29 cellular contexts compared by ENCODE assay signal in the genomic region with DNA sequence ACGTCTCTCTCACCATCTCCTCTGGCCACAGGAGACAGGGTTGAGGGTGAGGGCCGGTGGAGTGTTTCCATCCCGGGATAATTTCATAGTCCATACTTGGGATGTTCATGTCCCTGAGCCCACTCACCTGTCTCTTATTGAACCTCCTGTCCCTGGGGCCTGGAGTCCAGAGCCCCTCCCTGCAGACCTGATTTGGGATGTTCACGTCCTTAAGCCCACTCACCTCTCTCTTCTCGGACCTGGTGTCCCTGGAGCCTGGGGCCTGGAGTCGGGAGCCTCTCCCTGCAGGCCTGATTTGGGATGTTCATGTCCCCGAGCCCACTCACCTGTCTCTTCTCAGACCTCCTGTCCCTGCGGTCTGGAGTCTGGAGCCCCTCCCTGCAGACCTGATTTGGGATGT.
DNase-seq lines count a peak whose midpoint lies in the region; ATAC-seq lines count a peak whose summit lies in the region.
"Had no signal": no experiment of that assay in that cellular context is flagged by ENCODE, and none has a peak within 500 bp of the region (broad histone marks: within the 10 kb centered on the region; RNA-seq: fewer than 3 reads in every experiment).

No MANE protein-coding gene starts in this region.

- no peaks in the 10 kb centered on the region for H3K4me1 Mint-ChIP-seq in activated naive CD4-positive, alpha-beta T cell treated with anti-CD3 and anti-CD28 coated beads, Interleukin-2, amount 10 ng/mL, durations not matched to agents 7 days and 5 days
- H3K4me1 Mint-ChIP-seq in stimulated activated naive B cell treated with anti-CD40 and anti-IgM and Interleukin-4, amounts not matched to agents 10 μg/mL and 1 μg/mL and 100 μg/mL, for 72 hours = no peaks in the 10 kb centered on the region
- H3K4me1 Mint-ChIP-seq: activated CD4-positive, alpha-beta T cell treated with anti-CD3 and anti-CD28 coated beads for 36 hours; activated naive CD4-positive, alpha-beta T cell treated with anti-CD3 and anti-CD28 coated beads, Interleukin-2, amount 50 U/mL, for 24 hours had no signal

- H3K27me3 Mint-ChIP-seq in activated naive CD4-positive, alpha-beta T cell treated with anti-CD3 and anti-CD28 coated beads, Interleukin-2, amount 10 ng/mL, durations not matched to agents 7 days and 5 days = peaks cover 3% of the 10 kb centered on the region
- H3K27me3 Mint-ChIP-seq in stimulated activated naive B cell treated with anti-CD40 and anti-IgM and Interleukin-4, amounts not matched to agents 10 μg/mL and 1 μg/mL and 100 μg/mL, for 72 hours = peaks cover 22 to 48% of the 10 kb centered on the region in 2 donors

- CTCF ChIA-PET in activated naive CD4-positive, alpha-beta T cell treated with anti-CD3 and anti-CD28 coated beads, Interleukin-2, amount 10 ng/mL, durations not matched to agents 7 days and 5 days (lab: Charles Lee) = no interaction called here

- peaks cover 7% of the 10 kb centered on the region for H3K9me3 Mint-ChIP-seq in activated naive CD4-positive, alpha-beta T cell treated with anti-CD3 and anti-CD28 coated beads, Interleukin-2, amount 10 ng/mL, durations not matched to agents 7 days and 5 days
- peaks cover 7 to 9% of the 10 kb centered on the region in 2 donors for H3K9me3 Mint-ChIP-seq in stimulated activated naive B cell treated with anti-CD40 and anti-IgM and Interleukin-4, amounts not matched to agents 10 μg/mL and 1 μg/mL and 100 μg/mL, for 72 hours
- H3K9me3 Mint-ChIP-seq: CD4-positive, alpha-beta T cell; mesothelial cell of epicardium had no signal

- no peaks in the 10 kb centered on the region for H3K36me3 Mint-ChIP-seq in activated naive CD4-positive, alpha-beta T cell treated with anti-CD3 and anti-CD28 coated beads, Interleukin-2, amount 10 ng/mL, durations not matched to agents 7 days and 5 days
- H3K36me3 Mint-ChIP-seq in stimulated activated naive B cell treated with anti-CD40 and anti-IgM and Interleukin-4, amounts not matched to agents 10 μg/mL and 1 μg/mL and 100 μg/mL, for 72 hours = no peaks in the 10 kb centered on the region
- H3K36me3 Mint-ChIP-seq: activated naive CD4-positive, alpha-beta T cell treated with anti-CD3 and anti-CD28 coated beads, Interleukin-2, amount 50 U/mL, for 24 hours; mesothelial cell of epicardium; naive B cell had no signal

- H3K4me3 Mint-ChIP-seq in activated naive CD4-positive, alpha-beta T cell treated with anti-CD3 and anti-CD28 coated beads, Interleukin-2, amount 10 ng/mL, durations not matched to agents 7 days and 5 days = no peak overlapping the region
- no peak overlapping the region for H3K4me3 Mint-ChIP-seq in stimulated activated naive B cell treated with anti-CD40 and anti-IgM and Interleukin-4, amounts not matched to agents 10 μg/mL and 1 μg/mL and 100 μg/mL, for 72 hours
- H3K4me3 Mint-ChIP-seq: activated CD4-positive, alpha-beta T cell treated with anti-CD3 and anti-CD28 coated beads for 36 hours; activated naive CD4-positive, alpha-beta T cell treated with anti-CD3 and anti-CD28 coated beads, Interleukin-2, amount 50 U/mL, for 24 hours; CD4-positive, alpha-beta T cell; mesothelial cell of epicardium had no signal

- no peak for ATAC-seq in stimulated activated naive B cell treated with anti-CD40 and anti-IgM and Interleukin-4, amounts not matched to agents 10 μg/mL and 1 μg/mL and 100 μg/mL, for 72 hours (replicated peaks)
- ATAC-seq: activated CD4-positive, alpha-beta T cell treated with anti-CD3 and anti-CD28 coated beads for 36 hours; K562 had no signal

- no peak overlapping the region for H3K27ac Mint-ChIP-seq in activated naive CD4-positive, alpha-beta T cell treated with anti-CD3 and anti-CD28 coated beads, Interleukin-2, amount 10 ng/mL, durations not matched to agents 7 days and 5 days
- H3K27ac Mint-ChIP-seq in stimulated activated naive B cell treated with anti-CD40 and anti-IgM and Interleukin-4, amounts not matched to agents 10 μg/mL and 1 μg/mL and 100 μg/mL, for 72 hours = no peak overlapping the region
- H3K27ac Mint-ChIP-seq: activated CD4-positive, alpha-beta T cell treated with anti-CD3 and anti-CD28 coated beads for 36 hours; CD4-positive, alpha-beta T cell; mesothelial cell of epicardium; naive B cell had no signal

- DNase-seq in activated naive CD4-positive, alpha-beta T cell treated with anti-CD3 and anti-CD28 coated beads, Interleukin-2, amount 10 ng/mL, durations not matched to agents 7 days and 5 days = peak; percentile 8
- no peak for DNase-seq in activated naive CD4-positive, alpha-beta T cell treated with Interleukin-2 at 50 U/mL for 16 hours
- peak; percentile 11 for DNase-seq in ecto neural progenitor cell (ENCODE audit: low spot score)
- DNase-seq in posterior vena cava (ENCODE audit: low spot score) = peak; percentile 70
- DNase-seq in ureter (ENCODE audit: low spot score) = peak; percentile 28
- DNase-seq in activated CD4-positive, CD25-positive, alpha-beta regulatory T cell (lab: John Stamatoyannopoulos, UW) = no peak
- DNase-seq in NCI-H2029 treated with DMSO at 0.1 percent for 48 hours (lab: John Stamatoyannopoulos, UW) = no peak
- DNase-seq in stimulated activated naive B cell treated with anti-CD40 and anti-IgM and Interleukin-4, amounts not matched to agents 10 μg/mL and 1 μg/mL and 100 μg/mL, for 72 hours = no peak
- DNase-seq: activated CD4-positive, alpha-beta T cell treated with anti-CD3 and anti-CD28 coated beads for 36 hours; AML-193; amniotic stem cell; brain microvascular endothelial cell; DND-41; effector CD8-positive, alpha-beta T cell; GF-D8; GM23248; hypothalamus; naive B cell; NCI-H1048; NCI-H1694; NCI-H446; NCI-H82; stimulated activated naive CD4-positive, alpha-beta T cell; SW 1271; T-helper 9 cell had no signal

- intact Hi-C loops in posterior vena cava (cut with DNase I) = no loop called here

Comparison
In these comparisons a context has a peak if more than half of its experiments do, and no peak if none do; other contexts are left out.
1. DNase-seq: peak in activated naive CD4-positive, alpha-beta T cell treated with anti-CD3 and anti-CD28 coated beads, Interleukin-2, amount 10 ng/mL, durations not matched to agents 7 days and 5 days (single experiment), ecto neural progenitor cell (single experiment), posterior vena cava (single experiment) and ureter (single experiment); none in activated naive CD4-positive, alpha-beta T cell treated with Interleukin-2 at 50 U/mL for 16 hours (single experiment), activated CD4-positive, CD25-positive, alpha-beta regulatory T cell (0 of 4), NCI-H2029 treated with DMSO at 0.1 percent for 48 hours (single experiment) and stimulated activated naive B cell treated with anti-CD40 and anti-IgM and Interleukin-4, amounts not matched to agents 10 μg/mL and 1 μg/mL and 100 μg/mL, for 72 hours (single experiment).